In genomic region chr2:15159751-15160177, GRCh38 we compare ENCODE assay signal across 8 cellular contexts.
DNase-seq lines count a peak whose midpoint lies in the region; ATAC-seq and TF ChIP-seq lines count a peak whose summit lies in the region.

No MANE protein-coding gene starts in this region.

- H3K27me3 Mint-ChIP-seq in activated CD4-positive, alpha-beta memory T cell treated with anti-CD3 and anti-CD28 coated beads, Interleukin-2, amount 10 ng/mL, durations not matched to agents 7 days and 5 days = peaks cover 7% of the 10 kb centered on the region
- H3K27me3 Mint-ChIP-seq in CD8-positive, alpha-beta memory T cell = no peaks in the 10 kb centered on the region

- POLR2A ChIA-PET in activated CD4-positive, alpha-beta memory T cell treated with anti-CD3 and anti-CD28 coated beads, Interleukin-2, amount 10 ng/mL, durations not matched to agents 7 days and 5 days (lab: Charles Lee) = no interaction called here
- POLR2A ChIA-PET in CD8-positive, alpha-beta memory T cell (lab: Charles Lee) = no interaction called here

- no peak overlapping the region for H2AK5ac ChIP-seq in mesendoderm (ENCODE audit: low read length)

- no peak overlapping the region for H3K18ac ChIP-seq in mesendoderm (ENCODE audit: low read length)

- no peak overlapping the region for H3K4ac ChIP-seq in mesendoderm (ENCODE audit: low read depth, low read length)

- CTCF ChIA-PET in mammary epithelial cell (lab: Charles Lee; ENCODE audit: low non-redundant PET) = no interaction called here
- CTCF ChIA-PET in activated CD4-positive, alpha-beta memory T cell treated with anti-CD3 and anti-CD28 coated beads, Interleukin-2, amount 10 ng/mL, durations not matched to agents 7 days and 5 days (lab: Charles Lee) = interaction anchor here (1.0 to 1.5 kb wide), 4 partner anchors 12 to 418 kb away, joined by 3 to 6 read pairs (median 4); no protein-coding TSS in a partner anchor
- CTCF ChIA-PET in CD8-positive, alpha-beta memory T cell (lab: Charles Lee) = no interaction called here

- H3K79me1 ChIP-seq in mesendoderm (ENCODE audit: low read length) = no peaks in the 10 kb centered on the region

- H3K36me3 ChIP-seq in mammary epithelial cell (ENCODE audit: insufficient read depth, low read length) = no peaks in the 10 kb centered on the region
- H3K36me3 ChIP-seq in mesendoderm (ENCODE audit: control insufficient read depth, insufficient read depth, low read length) = no peaks in the 10 kb centered on the region
- no peaks in the 10 kb centered on the region for H3K36me3 ChIP-seq in CD8-positive, alpha-beta memory T cell (ENCODE audit: insufficient read depth, low read length)

- BruUV-seq in mammary epithelial cell (replicated peaks; lab: Mats Ljungman, UMichigan) = no TSS peak

- dilution Hi-C loops in mammary epithelial cell (cut with HindIII; ENCODE audit: low sequenced_read_pairs) = no loop called here

- H3K4me2 ChIP-seq in mammary epithelial cell (ENCODE audit: insufficient read depth, low read depth, low read length) = no peak overlapping the region
- no peak overlapping the region for H3K4me2 ChIP-seq in mesendoderm (ENCODE audit: low read length)

- WGBS in mammary epithelial cell (ENCODE audit: low coverage, missing lambda C conversion rate) = 29% methylated on average over 3 of the region's 3 CpGs
- WGBS in mesendoderm (ENCODE audit: extremely low coverage, insufficient coverage, low lambda C conversion rate) = no CpG with 5 or more reads among the region's 3 CpGs

- H3K4me3 ChIP-seq in mammary epithelial cell (replicated peaks in 1 of 3; ENCODE audit: insufficient read depth in 1 of 3, low read depth in 2 of 3, low read length in 3 of 3) (no peak overlapping the region), mesendoderm (ENCODE audit: low read length) (no peak overlapping the region)
- no peak overlapping the region for H3K4me3 ChIP-seq in CD8-positive, alpha-beta memory T cell (ENCODE audit: low read length)

- intact Hi-C loops in mammary epithelial cell (cut with micrococcal nuclease) = loop anchor here (5.0 to 10.0 kb wide), 2 partner anchors 418 to 875 kb away; no protein-coding TSS in a partner anchor

- H3K9ac ChIP-seq in mammary epithelial cell (ENCODE audit: insufficient read depth, low read length) (no peak overlapping the region), mesendoderm (ENCODE audit: low read length) (no peak overlapping the region)

- in situ Hi-C loops in mammary epithelial cell (cut with MboI; ENCODE audit: low sequenced_read_pairs in 2 of 2) = no loop called here

- no peaks in the 10 kb centered on the region for H3K27me3 ChIP-seq in mammary epithelial cell (ENCODE audit: insufficient read depth, low read length)
- no peaks in the 10 kb centered on the region for H3K27me3 ChIP-seq in mesendoderm (ENCODE audit: insufficient read depth, low read length, poor library complexity)
- H3K27me3 ChIP-seq in CD8-positive, alpha-beta memory T cell (ENCODE audit: insufficient read depth, low read length, poor library complexity, severe bottlenecking) = no peaks in the 10 kb centered on the region

- H3K23ac ChIP-seq in mesendoderm (ENCODE audit: low read length) = no peak overlapping the region

- no peaks in the 10 kb centered on the region for H3K9me3 ChIP-seq in mammary epithelial cell (replicated peaks; ENCODE audit: insufficient read depth, low read length)
- H3K9me3 ChIP-seq in CD8-positive, alpha-beta memory T cell (ENCODE audit: low read length) = no peaks in the 10 kb centered on the region

- no peaks in the 10 kb centered on the region for H4K20me1 ChIP-seq in mammary epithelial cell (ENCODE audit: insufficient read depth, low read length)

- H2BK15ac ChIP-seq in mesendoderm (replicated peaks; ENCODE audit: low read depth) = no peak overlapping the region

- no peaks in the 10 kb centered on the region for H3K9me3 Mint-ChIP-seq in activated CD4-positive, alpha-beta memory T cell treated with anti-CD3 and anti-CD28 coated beads, Interleukin-2, amount 10 ng/mL, durations not matched to agents 7 days and 5 days
- no peaks in the 10 kb centered on the region for H3K9me3 Mint-ChIP-seq in CD8-positive, alpha-beta memory T cell

- no peak overlapping the region for H3K56ac ChIP-seq in mesendoderm (ENCODE audit: low read length)

- no peak overlapping the region for H3K4me3 Mint-ChIP-seq in activated CD4-positive, alpha-beta memory T cell treated with anti-CD3 and anti-CD28 coated beads, Interleukin-2, amount 10 ng/mL, durations not matched to agents 7 days and 5 days
- H3K4me3 Mint-ChIP-seq in CD8-positive, alpha-beta memory T cell = no peak overlapping the region

- H3K4me1 ChIP-seq in mammary epithelial cell (ENCODE audit: insufficient read depth, low read length) = peaks cover 4% of the 10 kb centered on the region
- peaks cover 5% of the 10 kb centered on the region for H3K4me1 ChIP-seq in mesendoderm (ENCODE audit: control insufficient read depth, low read depth, low read length)
- H3K4me1 ChIP-seq in CD8-positive, alpha-beta memory T cell (ENCODE audit: insufficient read depth, low read length) = no peaks in the 10 kb centered on the region

- peak; percentile 59 for ATAC-seq in GM21576 (IDR thresholded peaks at IDR 0.05; ENCODE audit: unreplicated experiment)
- no peak for ATAC-seq in HG02798 (IDR thresholded peaks at IDR 0.05; ENCODE audit: poor library complexity, unreplicated experiment)

- H2AFZ ChIP-seq in mammary epithelial cell (ENCODE audit: low read depth, low read length) = no peak overlapping the region

- DNase-seq in COLO668 (lab: John Stamatoyannopoulos, UW; ENCODE audit: unreplicated experiment) = peak; percentile 34
- peak; percentile 41 to 82 for DNase-seq in NCI-H524 (lab: John Stamatoyannopoulos, UW)
- DNase-seq in mammary epithelial cell = peak; percentile 47
- peak; percentile 80 for DNase-seq in mesendoderm
- no peak for DNase-seq in activated CD4-positive, alpha-beta memory T cell treated with anti-CD3 and anti-CD28 coated beads, Interleukin-2, amount 10 ng/mL, durations not matched to agents 7 days and 5 days
- no peak for DNase-seq in CD8-positive, alpha-beta memory T cell

- no peak overlapping the region for H2BK120ac ChIP-seq in mesendoderm (ENCODE audit: low read depth, low read length)

- H3K79me2 ChIP-seq in mammary epithelial cell (ENCODE audit: insufficient read depth, low read length) = no peaks in the 10 kb centered on the region
- no peaks in the 10 kb centered on the region for H3K79me2 ChIP-seq in mesendoderm (ENCODE audit: control insufficient read depth, insufficient read depth, low read length)

- H4K5ac ChIP-seq in mesendoderm (ENCODE audit: low read length) = no peak overlapping the region

- TF ChIP-seq CTCF in mammary epithelial cell (conservative IDR thresholded peaks at IDR 0.05 in 1 of 2, IDR thresholded peaks at IDR 0.05 in 1 of 2; ENCODE audit: extremely low read depth in 1 of 2, insufficient read depth in 1 of 2, low read depth in 1 of 2, low read length in 2 of 2) = peak; percentile 69

- H3K27ac ChIP-seq in mammary epithelial cell (ENCODE audit: insufficient read depth, low read depth, low read length) (no peak overlapping the region), mesendoderm (ENCODE audit: low read depth, low read length) (no peak overlapping the region)
- no peak overlapping the region for H3K27ac ChIP-seq in CD8-positive, alpha-beta memory T cell (ENCODE audit: low read depth, low read length)

- H3K36me3 Mint-ChIP-seq in activated CD4-positive, alpha-beta memory T cell treated with anti-CD3 and anti-CD28 coated beads, Interleukin-2, amount 10 ng/mL, durations not matched to agents 7 days and 5 days (ENCODE audit: low read depth) = no peaks in the 10 kb centered on the region
- no peaks in the 10 kb centered on the region for H3K36me3 Mint-ChIP-seq in CD8-positive, alpha-beta memory T cell

- no peak overlapping the region for H2BK5ac ChIP-seq in mesendoderm (ENCODE audit: low read length)

- no peaks in the 10 kb centered on the region for H3K4me1 Mint-ChIP-seq in activated CD4-positive, alpha-beta memory T cell treated with anti-CD3 and anti-CD28 coated beads, Interleukin-2, amount 10 ng/mL, durations not matched to agents 7 days and 5 days
- H3K4me1 Mint-ChIP-seq in CD8-positive, alpha-beta memory T cell = no peaks in the 10 kb centered on the region

- H3K27ac Mint-ChIP-seq in activated CD4-positive, alpha-beta memory T cell treated with anti-CD3 and anti-CD28 coated beads, Interleukin-2, amount 10 ng/mL, durations not matched to agents 7 days and 5 days = no peak overlapping the region
- H3K27ac Mint-ChIP-seq in CD8-positive, alpha-beta memory T cell = peak overlapping the region in 1 of 8 donors; percentile 78

- no peak overlapping the region for H4K8ac ChIP-seq in mesendoderm (ENCODE audit: low read depth, low read length)

Comparison
In these comparisons a context has a peak if more than half of its experiments do, and no peak if none do; other contexts are left out.
1. DNase-seq: peak in COLO668 (single experiment), NCI-H524 (2 of 2), mammary epithelial cell (single experiment) and mesendoderm (single experiment); none in activated CD4-positive, alpha-beta memory T cell treated with anti-CD3 and anti-CD28 coated beads, Interleukin-2, amount 10 ng/mL, durations not matched to agents 7 days and 5 days (single experiment) and CD8-positive, alpha-beta memory T cell (0 of 5).